Comparison of ENCODE assay signal across 10 cellular contexts in genomic region chr4:73718375-73719373, GRCh38. TPM values are rescaled to one million over a fixed set of nuclear protein-coding genes. Genes with fewer than 3 reads are reported as not detected.
DNase-seq lines count a peak whose midpoint lies in the region; ATAC-seq and TF ChIP-seq lines count a peak whose summit lies in the region.
"Had no signal": no experiment of that assay in that cellular context is flagged by ENCODE, and none has a peak within 500 bp of the region (broad histone marks: within the 10 kb centered on the region; RNA-seq: fewer than 3 reads in every experiment).

No MANE protein-coding gene starts in this region.

- no peak overlapping the region for H2BK5ac ChIP-seq in mesenchymal stem cell (ENCODE audit: low read depth, low read length, poor library complexity, severe bottlenecking)

- no peaks in the 10 kb centered on the region for H3K4me1 ChIP-seq in mesenchymal stem cell (ENCODE audit: control insufficient read depth, insufficient read depth, low read depth, low read length)
- no peaks in the 10 kb centered on the region for H3K4me1 ChIP-seq in BE2C

- H3K23ac ChIP-seq in mesenchymal stem cell (ENCODE audit: low read length in 2 of 2): no peak overlapping the region

- intact Hi-C loops in cardiac septum (cut with DNase I): no loop called here

- H2BK120ac ChIP-seq in mesenchymal stem cell (ENCODE audit: low read depth, low read length): no peak overlapping the region

- H3K27me3 ChIP-seq in mesenchymal stem cell (ENCODE audit: control insufficient read depth in 1 of 2, insufficient read depth in 1 of 2, low read length in 2 of 2): no peaks in the 10 kb centered on the region
- 0 out of 2 replicates have a peak, but pooled peaks cover 2% of the 10 kb centered on the region for H3K27me3 ChIP-seq in BE2C

- no peaks in the 10 kb centered on the region for H3K36me3 ChIP-seq in mesenchymal stem cell (ENCODE audit: control insufficient read depth in 1 of 2, insufficient read depth in 2 of 2, low read depth in 1 of 2, low read length in 2 of 2)
- H3K36me3 ChIP-seq in BE2C: no peaks in the 10 kb centered on the region

- no peak overlapping the region for H2BK12ac ChIP-seq in mesenchymal stem cell (ENCODE audit: low read length in 2 of 2)

- no peak for TF ChIP-seq POLR2A in NB4 (IDR thresholded peaks at IDR 0.05; ENCODE audit: extremely low read depth, insufficient read length)

- no peak overlapping the region for H3K18ac ChIP-seq in mesenchymal stem cell (ENCODE audit: low read depth in 1 of 2, low read length in 2 of 2)

- peak overlapping the region; percentile 61 for H3K27ac ChIP-seq in mesenchymal stem cell (ENCODE audit: low read length, poor library complexity, severe bottlenecking)

- H3K14ac ChIP-seq in mesenchymal stem cell (ENCODE audit: low read length in 2 of 2): no peak overlapping the region

- H4K91ac ChIP-seq in mesenchymal stem cell (ENCODE audit: low read length): no peak overlapping the region

- no peak overlapping the region for H3K4me3 ChIP-seq in NB4 (ENCODE audit: low read depth, low read length)
- H3K4me3 ChIP-seq in mesenchymal stem cell (ENCODE audit: insufficient read depth in 1 of 2, low read depth in 1 of 2, low read length in 2 of 2): no peak overlapping the region
- H3K4me3 ChIP-seq in BE2C (ENCODE audit: low read depth, low read length): no peak overlapping the region

- H3K4ac ChIP-seq in mesenchymal stem cell (ENCODE audit: low read depth in 1 of 2, low read length in 2 of 2): no peak overlapping the region

- H3K4me2 ChIP-seq in mesenchymal stem cell (ENCODE audit: low read length, poor library complexity, severe bottlenecking): no peak overlapping the region

- H2BK15ac ChIP-seq in mesenchymal stem cell (ENCODE audit: low read depth, poor library complexity, severe bottlenecking): no peak overlapping the region

- H3K9ac ChIP-seq in mesenchymal stem cell (ENCODE audit: low read length): peak overlapping the region; percentile 26

- peak; percentile 61 for DNase-seq in NB4 (ENCODE audit: low read depth)
- no peak for DNase-seq in mesenchymal stem cell
- DNase-seq in BE2C: no peak
- no peak for DNase-seq in cardiac septum (ENCODE audit: low spot score)
- no peak for DNase-seq in stimulated activated naive CD4-positive, alpha-beta T cell treated with Interleukin-2 at 50 U/mL for 16 hours (lab: John Stamatoyannopoulos, UW)
- no peak for DNase-seq in NCI-H1694 (lab: John Stamatoyannopoulos, UW)
- DNase-seq: activated CD4-positive, alpha-beta T cell treated with anti-CD3 and anti-CD28 coated beads, Interleukin-2, amount 50 U/mL, for 48 hours had no signal

- no peaks in the 10 kb centered on the region for H3K79me1 ChIP-seq in mesenchymal stem cell (replicated peaks; ENCODE audit: low read length, poor library complexity, severe bottlenecking)

- WGBS in mesenchymal stem cell: no CpG with 5 or more reads among the region's 1 CpG

- TF ChIP-seq CTCF in NB4 (IDR thresholded peaks at IDR 0.05; ENCODE audit: low read depth, low read length): no peak
- TF ChIP-seq CTCF in BE2C (IDR thresholded peaks at IDR 0.05; ENCODE audit: low read depth, low read length): no peak

- peak; percentile 86 for ATAC-seq in GM18520 (IDR thresholded peaks at IDR 0.05; ENCODE audit: unreplicated experiment)
- peak; percentile 93 for ATAC-seq in HG02759 (IDR thresholded peaks at IDR 0.05; ENCODE audit: unreplicated experiment)

- no peak overlapping the region for H2AFZ ChIP-seq in mesenchymal stem cell (ENCODE audit: low read depth, low read length)

- H2AK5ac ChIP-seq in mesenchymal stem cell (ENCODE audit: low read length, severe bottlenecking): no peak overlapping the region

- no peaks in the 10 kb centered on the region for H3K9me3 ChIP-seq in mesenchymal stem cell (ENCODE audit: control insufficient read depth, low read length)
- H3K9me3 ChIP-seq in BE2C: no peaks in the 10 kb centered on the region

- H4K8ac ChIP-seq in mesenchymal stem cell (ENCODE audit: low read length): no peak overlapping the region

RNA-seq across cellular contexts. Expression of gene CXCL8, which starts 21.7 kb away (rescaled TPM):
- 35.4 TPM for polyA plus RNA-seq in mesenchymal stem cell (2013, experiment 1 of 2)
- 37.7 TPM for polyA plus RNA-seq in mesenchymal stem cell (2013, experiment 2 of 2)
- not detected for polyA plus RNA-seq in BE2C (2012; ENCODE audit: insufficient read depth, insufficient read length, low read depth)
- total RNA-seq in cardiac septum: 1.2 TPM
- total RNA-seq: H1 had no signal
- polyA plus RNA-seq: H1 had no signal
